8 cellular contexts compared by ENCODE assay signal in genomic region chr17:7329360-7330098, GRCh38. TPM values are rescaled to one million over a fixed set of nuclear protein-coding genes. Genes with fewer than 3 reads are reported as not detected.
DNase-seq lines count a peak whose midpoint lies in the region; ATAC-seq, FAIRE-seq and TF ChIP-seq lines count a peak whose summit lies in the region.

No MANE protein-coding gene starts in this region.

- POLR2A ChIA-PET in AG04449 (lab: Yijun Ruan, JAX), result interaction anchor here (0.6 to 2.3 kb wide), 15 partner anchors 9 to 356 kb away, joined by 3 to 20 read pairs (median 5); partner anchors contain the start of genes GPS2, POLR2A and TMEM256

- peak; percentile 68 for FAIRE-seq in bronchial epithelial cell (lab: Jason Lieb, UNC)

- DNase-seq in AG04449 (ENCODE audit: low read depth, low spot score), result peak; percentile 96
- peak; percentile 98 for DNase-seq in NCI-H2227 (lab: John Stamatoyannopoulos, UW; ENCODE audit: unreplicated experiment)
- peak; percentile 94 for DNase-seq in bronchial epithelial cell (ENCODE audit: low read depth)
- peak; percentile 99 for DNase-seq in iPS-NIHi11 (ENCODE audit: low spot score)

- peaks cover 11% of the 10 kb centered on the region for H3K36me3 ChIP-seq in bronchial epithelial cell (ENCODE audit: control insufficient read depth, insufficient read depth, low read length)

- H3K27me3 ChIP-seq in bronchial epithelial cell (ENCODE audit: control insufficient read depth, insufficient read depth, low read length), result no peaks in the 10 kb centered on the region

- H3K4me3 ChIP-seq in AG04449 (ENCODE audit: low read depth, low read length) (peak overlapping the region; percentile 96), WI38 (ENCODE audit: low read depth, low read length) (peak overlapping the region; percentile 84), bronchial epithelial cell (ENCODE audit: low read depth, low read length) (peak overlapping the region; percentile 87), skin epidermis (peak overlapping the region; percentile 57 to 88 (median 74))

- ATAC-seq in GM18873 (IDR thresholded peaks at IDR 0.05; ENCODE audit: low FRiP score, unreplicated experiment) (peak; percentile 48), HG03139 (IDR thresholded peaks at IDR 0.05; ENCODE audit: unreplicated experiment) (peak; percentile 47)

- H3K27ac ChIP-seq in skin epidermis, result peak overlapping the region; percentile 48 to 97 (median 92)

- CTCF ChIA-PET in AG04449 (lab: Yijun Ruan, JAX), result interaction anchor here (0.7 to 3.5 kb wide), 10 partner anchors 11 to 284 kb away, joined by 3 to 30 read pairs (median 5); partner anchors contain the start of genes SLC2A4 and TMEM95

- TF ChIP-seq CTCF in AG04449 (IDR thresholded peaks at IDR 0.05; ENCODE audit: insufficient read depth, low read length, missing control alignments) (no peak), WI38 (IDR thresholded peaks at IDR 0.05; ENCODE audit: low read depth, low read length) (no peak), bronchial epithelial cell (IDR thresholded peaks at IDR 0.05; ENCODE audit: insufficient read depth, low read length, severe bottlenecking) (no peak)

RNA-seq across cellular contexts. Expression of gene NEURL4, which starts 0.4 kb away (rescaled TPM):
- 14.7 and 17.7 TPM in 2 replicates for total RNA-seq in bronchial epithelial cell

RNA-seq across cellular contexts. Expression of gene ACAP1, which starts 6.8 kb away (rescaled TPM):
- 0.26 and 4.2 TPM in 2 replicates for total RNA-seq in bronchial epithelial cell

RNA-seq across cellular contexts. Expression of gene GPS2, which starts 14.4 kb away (rescaled TPM):
- 22.4 and 35.7 TPM in 2 replicates for total RNA-seq in bronchial epithelial cell

RNA-seq across cellular contexts. Expression of gene EIF5A, which starts 22.1 kb away (rescaled TPM):
- 653 and 709 TPM in 2 replicates for total RNA-seq in bronchial epithelial cell

RNA-seq across cellular contexts. Expression of gene KCTD11, which starts 22.4 kb away (rescaled TPM):
- total RNA-seq in bronchial epithelial cell, result 24.2 and 26.6 TPM in 2 replicates

Comparison
In these comparisons a context has a peak if more than half of its experiments do, and no peak if none do; other contexts are left out.
1. Peak in every context shown above with its lines: DNase-seq, ATAC-seq, H3K4me3 ChIP-seq and H3K27ac ChIP-seq.